Comparison of ENCODE assay signal across 8 cellular contexts in the genomic region with DNA sequence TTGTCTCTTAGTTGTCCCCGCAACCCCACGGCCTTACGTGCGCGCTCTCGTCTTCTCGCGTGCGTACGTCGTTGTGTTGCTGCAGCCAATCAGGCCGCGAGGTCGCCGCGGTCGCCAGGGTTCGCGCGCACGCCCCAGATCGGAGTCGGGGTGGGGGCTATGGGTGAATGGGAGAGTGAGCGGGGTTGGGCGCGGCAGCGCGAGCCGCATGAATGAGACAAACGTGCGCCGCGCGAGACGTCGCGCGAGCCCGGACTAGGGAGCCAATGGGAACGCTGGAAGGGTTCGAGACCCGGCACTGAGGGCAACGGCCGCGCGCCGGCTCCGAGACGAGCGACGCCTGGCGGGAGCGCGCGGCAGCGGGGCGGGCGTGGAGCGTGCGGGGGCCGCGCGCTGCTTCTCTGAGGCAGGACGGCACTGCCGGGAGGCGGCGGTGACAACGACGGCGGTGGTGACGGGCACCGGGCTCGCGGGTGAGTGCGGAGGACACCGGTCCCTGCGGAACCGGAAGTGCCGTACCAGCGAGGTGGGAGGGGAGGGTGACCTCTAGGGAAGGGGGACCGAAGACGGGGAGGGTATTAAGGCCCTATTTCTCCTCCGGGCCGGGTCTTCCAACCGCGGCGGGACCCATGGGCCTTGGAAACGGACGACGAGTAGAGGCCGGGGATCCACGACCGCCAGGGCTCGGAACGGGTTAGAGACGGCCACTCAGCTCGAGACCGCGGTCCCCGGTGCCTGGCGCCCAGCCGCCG. TPM values are rescaled to one million over a fixed set of nuclear protein-coding genes. Genes with fewer than 3 reads are reported as not detected.
DNase-seq lines count a peak whose midpoint lies in the region; ATAC-seq and TF ChIP-seq lines count a peak whose summit lies in the region.

A gene with protein sequence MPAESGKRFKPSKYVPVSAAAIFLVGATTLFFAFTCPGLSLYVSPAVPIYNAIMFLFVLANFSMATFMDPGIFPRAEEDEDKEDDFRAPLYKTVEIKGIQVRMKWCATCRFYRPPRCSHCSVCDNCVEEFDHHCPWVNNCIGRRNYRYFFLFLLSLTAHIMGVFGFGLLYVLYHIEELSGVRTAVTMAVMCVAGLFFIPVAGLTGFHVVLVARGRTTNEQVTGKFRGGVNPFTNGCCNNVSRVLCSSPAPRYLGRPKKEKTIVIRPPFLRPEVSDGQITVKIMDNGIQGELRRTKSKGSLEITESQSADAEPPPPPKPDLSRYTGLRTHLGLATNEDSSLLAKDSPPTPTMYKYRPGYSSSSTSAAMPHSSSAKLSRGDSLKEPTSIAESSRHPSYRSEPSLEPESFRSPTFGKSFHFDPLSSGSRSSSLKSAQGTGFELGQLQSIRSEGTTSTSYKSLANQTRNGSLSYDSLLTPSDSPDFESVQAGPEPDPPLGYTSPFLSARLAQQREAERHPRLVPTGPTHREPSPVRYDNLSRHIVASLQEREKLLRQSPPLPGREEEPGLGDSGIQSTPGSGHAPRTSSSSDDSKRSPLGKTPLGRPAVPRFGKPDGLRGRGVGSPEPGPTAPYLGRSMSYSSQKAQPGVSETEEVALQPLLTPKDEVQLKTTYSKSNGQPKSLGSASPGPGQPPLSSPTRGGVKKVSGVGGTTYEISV (plus strand): TSS at position 400 of the 752 bp plus-strand sequence. CDS start 4,977 bp downstream, outside the sequence.

- ATAC-seq in HG02571 (IDR thresholded peaks at IDR 0.05; ENCODE audit: unreplicated experiment): peak; percentile 76
- ATAC-seq in SK-N-SH treated with all-trans-retinoic acid at 6 μM for 48 hours: peak; percentile 91
- peak; percentile 96 for ATAC-seq in omental fat pad (ENCODE audit: low FRiP score)

- peak; percentile 97 for DNase-seq in GM10248 (ENCODE audit: extremely low spot score)
- peak; percentile 99 for DNase-seq in NCI-H1092 (lab: John Stamatoyannopoulos, UW)
- DNase-seq in glomerular endothelial cell (ENCODE audit: extremely low read depth, low read depth, low spot score): peak; percentile 94
- peak; percentile 92 for DNase-seq in omental fat pad (ENCODE audit: low spot score)
- DNase-seq in testis: peak; percentile 100

- CTCF ChIA-PET in GM10248 (lab: Yijun Ruan, JAX): interaction anchor here (1.3 to 3.7 kb wide), 2 partner anchors 24 to 37 kb away, joined by 3 to 14 read pairs; no protein-coding TSS in a partner anchor

- H3K36me3 ChIP-seq in testis (ENCODE audit: low read depth, missing control alignments): no peaks in the 10 kb centered on the region

- peak within 1 kb of the TSS; percentile 100 for H3K27ac Mint-ChIP-seq in activated naive CD4-positive, alpha-beta T cell treated with anti-CD3 and anti-CD28 coated beads, Interleukin-2, amount 50 U/mL, for 24 hours

- peak within 1 kb of the TSS; percentile 96 for H3K4me3 Mint-ChIP-seq in activated naive CD4-positive, alpha-beta T cell treated with anti-CD3 and anti-CD28 coated beads, Interleukin-2, amount 50 U/mL, for 24 hours

- POLR2A ChIA-PET in GM10248 (lab: Yijun Ruan, JAX): interaction anchor here (0.7 kb wide), 1 partner anchor 10 kb away, joined by 10 read pairs; a partner anchor contains a TSS

- peak within 1 kb of the TSS; percentile 95 to 96 for H3K27ac ChIP-seq in testis

- no peaks in the 10 kb centered on the region for H3K9me3 ChIP-seq in testis

- WGBS in testis, 2 donors: 0% methylated on average over 101 of the region's 103 CpGs; no CpG with 5 or more reads in 1 of the 2 donors

- peaks cover 4% of the 10 kb centered on the region for H3K4me1 ChIP-seq in testis

- no peak for TF ChIP-seq POLR2A in testis (IDR thresholded peaks at IDR 0.05)

- TF ChIP-seq CTCF in GM10248 (IDR thresholded peaks at IDR 0.05; ENCODE audit: control extremely low read depth, extremely low read depth, low read depth, missing control alignments) (peak; percentile 41), omental fat pad (IDR thresholded peaks at IDR 0.05) (peak in 1 of 3 donors; percentile 63), testis (IDR thresholded peaks at IDR 0.05) (peak; percentile 44 to 51 (median 48))

- no peaks in the 10 kb centered on the region for H3K9me3 Mint-ChIP-seq in activated naive CD4-positive, alpha-beta T cell treated with anti-CD3 and anti-CD28 coated beads, Interleukin-2, amount 50 U/mL, for 24 hours

- H3K36me3 Mint-ChIP-seq in activated naive CD4-positive, alpha-beta T cell treated with anti-CD3 and anti-CD28 coated beads, Interleukin-2, amount 50 U/mL, for 24 hours: peaks cover 5% of the 10 kb centered on the region

- H3K27me3 ChIP-seq in testis: no peaks in the 10 kb centered on the region

- intact Hi-C loops in testis (cut with DNase I; ENCODE audit: low total_unique reads): no loop called here

- peak within 1 kb of the TSS; percentile 97 to 99 for H3K4me3 ChIP-seq in testis

- H3K4me1 Mint-ChIP-seq in activated naive CD4-positive, alpha-beta T cell treated with anti-CD3 and anti-CD28 coated beads, Interleukin-2, amount 50 U/mL, for 24 hours: peaks cover 61% of the 10 kb centered on the region

- no peaks in the 10 kb centered on the region for H3K27me3 Mint-ChIP-seq in activated naive CD4-positive, alpha-beta T cell treated with anti-CD3 and anti-CD28 coated beads, Interleukin-2, amount 50 U/mL, for 24 hours

TF ChIP-seq in SK-N-SH treated with all-trans-retinoic acid at 6 μM for 48 hours, 23 proteins besides CTCF, POLR2A, EP300 and RAD21:
- TF ChIP-seq ISL1 (CRISPR knock-in tag; IDR thresholded peaks at IDR 0.05) (no peak), SNAI2 (CRISPR knock-in tag; IDR thresholded peaks at IDR 0.05) (peak; percentile 45; the same call in 1 of the 2 replicates), CSDC2 (CRISPR knock-in tag; IDR thresholded peaks at IDR 0.05) (0 out of 2 replicates have a peak, but pooled peaks have one; percentile 36), RARB (CRISPR knock-in tag; IDR thresholded peaks at IDR 0.05) (no peak)
- TF ChIP-seq, protein P1, sequence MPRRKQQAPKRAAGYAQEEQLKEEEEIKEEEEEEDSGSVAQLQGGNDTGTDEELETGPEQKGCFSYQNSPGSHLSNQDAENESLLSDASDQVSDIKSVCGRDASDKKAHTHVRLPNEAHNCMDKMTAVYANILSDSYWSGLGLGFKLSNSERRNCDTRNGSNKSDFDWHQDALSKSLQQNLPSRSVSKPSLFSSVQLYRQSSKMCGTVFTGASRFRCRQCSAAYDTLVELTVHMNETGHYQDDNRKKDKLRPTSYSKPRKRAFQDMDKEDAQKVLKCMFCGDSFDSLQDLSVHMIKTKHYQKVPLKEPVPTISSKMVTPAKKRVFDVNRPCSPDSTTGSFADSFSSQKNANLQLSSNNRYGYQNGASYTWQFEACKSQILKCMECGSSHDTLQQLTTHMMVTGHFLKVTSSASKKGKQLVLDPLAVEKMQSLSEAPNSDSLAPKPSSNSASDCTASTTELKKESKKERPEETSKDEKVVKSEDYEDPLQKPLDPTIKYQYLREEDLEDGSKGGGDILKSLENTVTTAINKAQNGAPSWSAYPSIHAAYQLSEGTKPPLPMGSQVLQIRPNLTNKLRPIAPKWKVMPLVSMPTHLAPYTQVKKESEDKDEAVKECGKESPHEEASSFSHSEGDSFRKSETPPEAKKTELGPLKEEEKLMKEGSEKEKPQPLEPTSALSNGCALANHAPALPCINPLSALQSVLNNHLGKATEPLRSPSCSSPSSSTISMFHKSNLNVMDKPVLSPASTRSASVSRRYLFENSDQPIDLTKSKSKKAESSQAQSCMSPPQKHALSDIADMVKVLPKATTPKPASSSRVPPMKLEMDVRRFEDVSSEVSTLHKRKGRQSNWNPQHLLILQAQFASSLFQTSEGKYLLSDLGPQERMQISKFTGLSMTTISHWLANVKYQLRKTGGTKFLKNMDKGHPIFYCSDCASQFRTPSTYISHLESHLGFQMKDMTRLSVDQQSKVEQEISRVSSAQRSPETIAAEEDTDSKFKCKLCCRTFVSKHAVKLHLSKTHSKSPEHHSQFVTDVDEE (CRISPR knock-in tag; IDR thresholded peaks at IDR 0.05): peak; percentile 71

RNA-seq across cellular contexts. Expression of the gene that starts here (rescaled TPM):
- total RNA-seq in glomerular endothelial cell: 54.7 and 71.3 TPM in 2 replicates
- total RNA-seq in omental fat pad: 10 to 100 TPM; 44.1 to 61.5 (median 50.7) TPM
- 10 to 100 TPM; 75.4 to 79.8 TPM for total RNA-seq in testis
- polyA plus RNA-seq in testis (ENCODE audit: insufficient read depth, low read depth, low replicate concordance): 124 TPM

Comparison
In these comparisons a context has a peak if more than half of its experiments do, and no peak if none do; other contexts are left out.
1. Peak in every context shown above with its lines: DNase-seq, ATAC-seq, H3K4me3 ChIP-seq and H3K27ac ChIP-seq.